In genomic region chr6:157420497-157420896, GRCh38 we compare ENCODE assay signal across 15 cellular contexts. TPM values are rescaled to one million over a fixed set of nuclear protein-coding genes. Genes with fewer than 3 reads are reported as not detected.
DNase-seq lines count a peak whose midpoint lies in the region; ATAC-seq, FAIRE-seq and TF ChIP-seq lines count a peak whose summit lies in the region.
"Had no signal": no experiment of that assay in that cellular context is flagged by ENCODE, and none has a peak within 500 bp of the region (broad histone marks: within the 10 kb centered on the region; RNA-seq: fewer than 3 reads in every experiment).

No MANE protein-coding gene starts in this region.

- peak overlapping the region; percentile 32 for H3K27ac Mint-ChIP-seq in activated T-cell treated with anti-CD3 and anti-CD28 coated beads, Interleukin-2, amount 50 U/mL, for 24 hours
- peak overlapping the region in 1 of 2 donors; percentile 58 for H3K27ac Mint-ChIP-seq in stimulated activated naive CD8-positive, alpha-beta T cell treated with anti-CD3 and anti-CD28 coated beads, Interleukin-15, amount 100 ng/mL, for 72 hours
- H3K27ac Mint-ChIP-seq in nephron progenitor cell, result peak overlapping the region; percentile 92
- H3K27ac Mint-ChIP-seq: CD8-positive, alpha-beta memory T cell had no signal

- no peaks in the 10 kb centered on the region for H3K27me3 Mint-ChIP-seq in activated T-cell treated with anti-CD3 and anti-CD28 coated beads, Interleukin-2, amount 50 U/mL, for 24 hours
- no peaks in the 10 kb centered on the region for H3K27me3 Mint-ChIP-seq in activated T-cell treated with anti-CD3 and anti-CD28 coated beads, Interleukin-2, amount 50 U/mL, for 4 hours (ENCODE audit: low read depth)
- H3K27me3 Mint-ChIP-seq in stimulated activated naive CD8-positive, alpha-beta T cell treated with anti-CD3 and anti-CD28 coated beads, Interleukin-15, amount 100 ng/mL, for 72 hours, result no peaks in the 10 kb centered on the region
- peaks cover 6% of the 10 kb centered on the region for H3K27me3 Mint-ChIP-seq in nephron progenitor cell (ENCODE audit: low read depth, poor library complexity)
- H3K27me3 Mint-ChIP-seq: CD8-positive, alpha-beta memory T cell had no signal

- DNase-seq in activated T-cell treated with anti-CD3 and anti-CD28 coated beads, Interleukin-2, amount 50 U/mL, for 24 hours, result no peak
- no peak for DNase-seq in activated T-cell treated with anti-CD3 and anti-CD28 coated beads, Interleukin-2, amount 50 U/mL, for 4 hours
- DNase-seq in stimulated activated naive CD8-positive, alpha-beta T cell treated with anti-CD3 and anti-CD28 coated beads, Interleukin-15, Interleukin-2, amounts not matched to agents 100 U/mL and 50 U/mL, for 24 hours, result no peak
- DNase-seq in stimulated activated naive CD8-positive, alpha-beta T cell treated with anti-CD3 and anti-CD28 coated beads, Interleukin-15, amount 100 ng/mL, for 72 hours, result no peak
- no peak for DNase-seq in nephron progenitor cell
- no peak for DNase-seq in urothelium cell line (ENCODE audit: low spot score)
- no peak for DNase-seq in SW480 (ENCODE audit: low spot score)
- DNase-seq in middle frontal gyrus (ENCODE audit: extremely low spot score, low spot score), result no peak
- DNase-seq: 8988T; AML-193; CD8-positive, alpha-beta memory T cell; DMS53; GF-D8 had no signal

- no peaks in the 10 kb centered on the region for H3K36me3 Mint-ChIP-seq in activated T-cell treated with anti-CD3 and anti-CD28 coated beads, Interleukin-2, amount 50 U/mL, for 24 hours (ENCODE audit: low read depth)
- H3K36me3 Mint-ChIP-seq in activated T-cell treated with anti-CD3 and anti-CD28 coated beads, Interleukin-2, amount 50 U/mL, for 4 hours (ENCODE audit: insufficient read depth), result no peaks in the 10 kb centered on the region
- H3K36me3 Mint-ChIP-seq in nephron progenitor cell (ENCODE audit: low read depth), result peaks cover 5% of the 10 kb centered on the region

- FAIRE-seq in urothelium cell line (lab: Jason Lieb, UNC), result peak; percentile 37
- FAIRE-seq: H1, HTR-8/SVneo had no signal

- ATAC-seq in activated T-cell treated with anti-CD3 and anti-CD28 coated beads, Interleukin-2, amount 50 U/mL, for 4 hours, result no peak
- ATAC-seq in stimulated activated naive CD8-positive, alpha-beta T cell treated with anti-CD3 and anti-CD28 coated beads, Interleukin-15, Interleukin-2, amounts not matched to agents 100 U/mL and 50 U/mL, for 24 hours, result peak; percentile 84
- ATAC-seq in stimulated activated naive CD8-positive, alpha-beta T cell treated with anti-CD3 and anti-CD28 coated beads, Interleukin-15, amount 100 ng/mL, for 72 hours, result no peak

- no peak overlapping the region for H3K4me3 Mint-ChIP-seq in activated T-cell treated with anti-CD3 and anti-CD28 coated beads, Interleukin-2, amount 50 U/mL, for 24 hours
- H3K4me3 Mint-ChIP-seq in activated T-cell treated with anti-CD3 and anti-CD28 coated beads, Interleukin-2, amount 50 U/mL, for 4 hours, result no peak overlapping the region
- no peak overlapping the region for H3K4me3 Mint-ChIP-seq in stimulated activated naive CD8-positive, alpha-beta T cell treated with anti-CD3 and anti-CD28 coated beads, Interleukin-15, amount 100 ng/mL, for 72 hours
- H3K4me3 Mint-ChIP-seq in nephron progenitor cell, result no peak overlapping the region
- H3K4me3 Mint-ChIP-seq: CD8-positive, alpha-beta memory T cell had no signal

- peaks cover 5% of the 10 kb centered on the region for H3K4me1 Mint-ChIP-seq in activated T-cell treated with anti-CD3 and anti-CD28 coated beads, Interleukin-2, amount 50 U/mL, for 24 hours (ENCODE audit: low read depth)
- no peaks in the 10 kb centered on the region for H3K4me1 Mint-ChIP-seq in activated T-cell treated with anti-CD3 and anti-CD28 coated beads, Interleukin-2, amount 50 U/mL, for 4 hours (ENCODE audit: low read depth)
- no peaks in the 10 kb centered on the region for H3K4me1 Mint-ChIP-seq in stimulated activated naive CD8-positive, alpha-beta T cell treated with anti-CD3 and anti-CD28 coated beads, Interleukin-15, amount 100 ng/mL, for 72 hours
- peaks cover 10% of the 10 kb centered on the region for H3K4me1 Mint-ChIP-seq in nephron progenitor cell
- H3K4me1 Mint-ChIP-seq: CD8-positive, alpha-beta memory T cell had no signal

- no peak for TF ChIP-seq CTCF in nephron progenitor cell (IDR thresholded peaks at IDR 0.05)

- H3K9me3 Mint-ChIP-seq in activated T-cell treated with anti-CD3 and anti-CD28 coated beads, Interleukin-2, amount 50 U/mL, for 24 hours, result no peaks in the 10 kb centered on the region
- no peaks in the 10 kb centered on the region for H3K9me3 Mint-ChIP-seq in activated T-cell treated with anti-CD3 and anti-CD28 coated beads, Interleukin-2, amount 50 U/mL, for 4 hours
- H3K9me3 Mint-ChIP-seq in stimulated activated naive CD8-positive, alpha-beta T cell treated with anti-CD3 and anti-CD28 coated beads, Interleukin-15, amount 100 ng/mL, for 72 hours, result no peaks in the 10 kb centered on the region
- peaks cover 12% of the 10 kb centered on the region for H3K9me3 Mint-ChIP-seq in nephron progenitor cell

RNA-seq across cellular contexts. Expression of gene ZDHHC14, which starts 39.5 kb away (rescaled TPM):
- total RNA-seq in activated T-cell treated with anti-CD3 and anti-CD28 coated beads, Interleukin-2, amount 50 U/mL, for 4 hours, result 1 to 10 TPM; 5.6 to 6.0 (median 5.7) TPM
